2 cellular contexts compared by ENCODE assay signal in the genomic region with DNA sequence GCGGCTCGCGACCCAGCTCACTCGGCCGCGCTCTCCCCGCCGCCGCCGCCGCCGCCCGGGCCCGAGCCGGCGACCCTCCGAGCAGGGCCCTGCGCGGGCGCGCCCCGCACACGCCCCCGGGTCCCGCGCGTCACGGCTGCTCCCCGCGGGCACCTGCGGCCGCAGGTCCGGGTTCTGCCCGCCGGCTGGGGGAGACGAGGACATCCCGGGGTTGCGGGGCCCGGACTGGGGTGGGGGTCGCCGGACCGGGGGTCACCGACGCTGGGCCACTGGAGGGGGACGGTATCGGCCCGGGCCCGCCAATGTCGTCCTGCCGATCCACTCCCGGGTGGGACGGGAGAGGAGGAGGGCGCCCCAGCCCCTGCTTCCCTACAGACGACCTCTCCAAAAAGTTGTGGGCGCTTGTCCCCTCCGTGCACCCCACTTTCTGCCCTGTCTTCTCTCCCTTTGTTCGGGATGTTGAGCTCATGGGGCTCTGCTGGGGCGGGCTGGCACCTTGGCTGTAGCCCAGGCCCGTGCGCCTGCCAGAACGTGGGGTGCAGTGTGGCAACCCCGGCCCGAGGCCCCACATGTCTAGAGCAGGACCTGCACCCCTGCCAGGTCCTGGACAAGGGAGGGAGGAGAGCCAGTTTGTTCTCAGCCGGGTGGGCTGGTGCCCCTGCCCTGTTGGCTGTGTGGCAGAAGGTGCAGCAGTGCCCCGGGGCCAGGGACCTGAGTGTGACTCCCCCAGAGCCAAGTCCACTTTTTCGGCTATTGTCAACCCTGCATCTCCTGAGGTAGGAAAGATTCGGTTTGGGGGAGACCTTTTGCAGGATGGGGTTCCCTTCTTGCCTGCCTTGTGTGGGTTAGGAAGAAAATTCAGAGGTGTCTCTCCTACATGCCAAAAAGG.
TF ChIP-seq lines count a peak whose summit lies in the region.

No MANE protein-coding gene starts in this region.

TF ChIP-seq in IMR-90, 13 proteins besides CTCF, POLR2A, EP300 and RAD21:
- no peak for TF ChIP-seq SMC3 (IDR thresholded peaks at IDR 0.05; ENCODE audit: low read depth, low read length)
- no peak for TF ChIP-seq BHLHE40 (IDR thresholded peaks at IDR 0.05; ENCODE audit: low read depth, low read length)
- no peak for TF ChIP-seq RCOR1 (IDR thresholded peaks at IDR 0.05; ENCODE audit: insufficient replicate concordance, low read length)
- TF ChIP-seq FOS (IDR thresholded peaks at IDR 0.05; ENCODE audit: low read depth, low read length): no peak
- TF ChIP-seq, protein P1, sequence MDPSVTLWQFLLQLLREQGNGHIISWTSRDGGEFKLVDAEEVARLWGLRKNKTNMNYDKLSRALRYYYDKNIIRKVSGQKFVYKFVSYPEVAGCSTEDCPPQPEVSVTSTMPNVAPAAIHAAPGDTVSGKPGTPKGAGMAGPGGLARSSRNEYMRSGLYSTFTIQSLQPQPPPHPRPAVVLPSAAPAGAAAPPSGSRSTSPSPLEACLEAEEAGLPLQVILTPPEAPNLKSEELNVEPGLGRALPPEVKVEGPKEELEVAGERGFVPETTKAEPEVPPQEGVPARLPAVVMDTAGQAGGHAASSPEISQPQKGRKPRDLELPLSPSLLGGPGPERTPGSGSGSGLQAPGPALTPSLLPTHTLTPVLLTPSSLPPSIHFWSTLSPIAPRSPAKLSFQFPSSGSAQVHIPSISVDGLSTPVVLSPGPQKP (IDR thresholded peaks at IDR 0.05; ENCODE audit: borderline replicate concordance, low read depth, low read length): no peak
- no peak for TF ChIP-seq CEBPB (IDR thresholded peaks at IDR 0.05; ENCODE audit: low read depth, low read length)
- no peak for TF ChIP-seq MXI1 (IDR thresholded peaks at IDR 0.05; ENCODE audit: borderline replicate concordance, low read depth, low read length)
- no peak for TF ChIP-seq NFE2L2 (IDR thresholded peaks at IDR 0.05; ENCODE audit: low read depth, low read length)

TF ChIP-seq in GM12878, 131 proteins besides CTCF, POLR2A, EP300 and RAD21:
- TF ChIP-seq HDAC6 (IDR thresholded peaks at IDR 0.05; ENCODE audit: unreplicated experiment): no peak
- TF ChIP-seq IKZF1 (conservative IDR thresholded peaks at IDR 0.05): 0 out of 2 replicates have a peak, but pooled peaks have one; percentile 24
- TF ChIP-seq, protein P2, sequence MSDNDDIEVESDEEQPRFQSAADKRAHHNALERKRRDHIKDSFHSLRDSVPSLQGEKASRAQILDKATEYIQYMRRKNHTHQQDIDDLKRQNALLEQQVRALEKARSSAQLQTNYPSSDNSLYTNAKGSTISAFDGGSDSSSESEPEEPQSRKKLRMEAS (IDR thresholded peaks at IDR 0.05; ENCODE audit: low read depth, low read length): 0 out of 2 replicates have a peak, but pooled peaks have one; percentile 28
- TF ChIP-seq YY1 (IDR thresholded peaks at IDR 0.05; ENCODE audit: low read depth, low read length): no peak
- 0 out of 2 replicates have a peak, but pooled peaks have one; percentile 20 for TF ChIP-seq NR2F1 (conservative IDR thresholded peaks at IDR 0.05)
- no peak for TF ChIP-seq ZNF622 (IDR thresholded peaks at IDR 0.05)
- TF ChIP-seq, protein P3, sequence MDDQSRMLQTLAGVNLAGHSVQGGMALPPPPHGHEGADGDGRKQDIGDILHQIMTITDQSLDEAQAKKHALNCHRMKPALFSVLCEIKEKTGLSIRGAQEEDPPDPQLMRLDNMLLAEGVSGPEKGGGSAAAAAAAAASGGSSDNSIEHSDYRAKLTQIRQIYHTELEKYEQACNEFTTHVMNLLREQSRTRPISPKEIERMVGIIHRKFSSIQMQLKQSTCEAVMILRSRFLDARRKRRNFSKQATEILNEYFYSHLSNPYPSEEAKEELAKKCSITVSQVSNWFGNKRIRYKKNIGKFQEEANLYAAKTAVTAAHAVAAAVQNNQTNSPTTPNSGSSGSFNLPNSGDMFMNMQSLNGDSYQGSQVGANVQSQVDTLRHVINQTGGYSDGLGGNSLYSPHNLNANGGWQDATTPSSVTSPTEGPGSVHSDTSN (IDR thresholded peaks at IDR 0.05; ENCODE audit: insufficient replicate concordance, low read depth, low read length): no peak
- no peak for TF ChIP-seq SIN3A (IDR thresholded peaks at IDR 0.05; ENCODE audit: low read depth, low read length)
- TF ChIP-seq BHLHE40 (IDR thresholded peaks at IDR 0.05; ENCODE audit: borderline replicate concordance in 1 of 2, low read depth in 2 of 2, low read length in 1 of 2): 0 out of 4 replicates have a peak, but pooled peaks of 1 of the 2 experiments have one; percentile 22
- 0 out of 2 replicates have a peak, but pooled peaks have one; percentile 1 for TF ChIP-seq SMARCA5 (IDR thresholded peaks at IDR 0.05)
